In the genomic region with DNA sequence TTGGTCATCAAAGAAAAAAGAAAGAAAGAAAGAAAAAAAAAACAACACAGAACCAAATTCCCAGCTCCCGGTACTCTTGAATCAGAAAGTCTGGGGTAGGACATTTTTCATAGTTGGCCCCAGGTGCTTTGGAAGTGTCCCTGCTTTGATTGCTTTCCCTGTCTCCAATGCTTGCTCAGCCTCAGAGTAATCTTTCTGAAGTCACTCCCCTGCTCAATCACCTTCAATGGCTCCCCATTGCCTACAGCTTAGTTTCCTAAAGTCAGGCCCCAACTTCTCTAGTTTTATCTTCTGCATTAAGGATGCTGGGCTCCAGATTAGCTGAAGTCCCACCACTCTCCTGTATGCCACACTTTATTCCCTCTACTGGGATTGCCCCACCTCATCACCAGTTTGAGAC, we compare ENCODE assay signal across 2 cellular contexts.
TF ChIP-seq lines count a peak whose summit lies in the region.

No MANE protein-coding gene starts in this region.

TF ChIP-seq in A549, 52 proteins besides CTCF, POLR2A, EP300 and RAD21:
- TF ChIP-seq SREBF2 (IDR thresholded peaks at IDR 0.05) (no peak), ZFP36 (IDR thresholded peaks at IDR 0.05; ENCODE audit: borderline replicate concordance, partially characterized antibody) (peak; percentile 82)

TF ChIP-seq in K562, 482 proteins besides CTCF, POLR2A, EP300 and RAD21:
- TF ChIP-seq ZNF174 (CRISPR knock-in tag; IDR thresholded peaks at IDR 0.05) (no peak), CBX5 (IDR thresholded peaks at IDR 0.05; ENCODE audit: borderline replicate concordance, low read depth) (no peak), MTA1 (IDR thresholded peaks at IDR 0.05; ENCODE audit: borderline replicate concordance) (no peak), KDM1A (IDR thresholded peaks at IDR 0.05) (peak; percentile 48 to 55; a peak in 3 of 4 replicates), FIP1L1 (IDR thresholded peaks at IDR 0.05; ENCODE audit: low read depth, low read length, poor library complexity, severe bottlenecking) (no peak), GTF2F1 (IDR thresholded peaks at IDR 0.05; ENCODE audit: low read depth, low read length) (no peak), ZFP36 (IDR thresholded peaks at IDR 0.05; ENCODE audit: low read depth, low read length, partially characterized antibody) (peak; percentile 77), SMARCC2 (IDR thresholded peaks at IDR 0.05; ENCODE audit: low read depth) (no peak), TBP (optimal IDR thresholded peaks at IDR 0.05; ENCODE audit: low read depth, low read length) (no peak), ZNF75A (CRISPR knock-in tag; IDR thresholded peaks at IDR 0.05) (no peak), ZNF224 (CRISPR knock-in tag; IDR thresholded peaks at IDR 0.05) (no peak), EP400 (IDR thresholded peaks at IDR 0.05) (no peak), SMAD4 (CRISPR knock-in tag; conservative IDR thresholded peaks at IDR 0.05) (no peak), TAF15 (IDR thresholded peaks at IDR 0.05; ENCODE audit: low read depth, low read length) (no peak), SIN3A (IDR thresholded peaks at IDR 0.05; ENCODE audit: borderline replicate concordance in 2 of 2, control insufficient read depth in 1 of 2, low read depth in 2 of 2, low read length in 2 of 2) (no peak), POLR2B (IDR thresholded peaks at IDR 0.05; ENCODE audit: low read depth, partially characterized antibody) (no peak), ZNF134 (CRISPR knock-in tag; conservative IDR thresholded peaks at IDR 0.05) (no peak), HNRNPH1 (optimal IDR thresholded peaks at IDR 0.05; ENCODE audit: low read depth, low read length) (no peak), CCAR2 (IDR thresholded peaks at IDR 0.05; ENCODE audit: low read depth, low read length) (no peak), SREBF2 (CRISPR knock-in tag; IDR thresholded peaks at IDR 0.05) (no peak), SMARCA5 (IDR thresholded peaks at IDR 0.05) (peak; percentile 58; the same call in 1 of the 2 replicates), GATA2 (CRISPR knock-in tag; IDR thresholded peaks at IDR 0.05) (no peak), POLR3A (IDR thresholded peaks at IDR 0.05; ENCODE audit: borderline replicate concordance, extremely low read depth, insufficient read depth, insufficient read length) (no peak), TAF1 (IDR thresholded peaks at IDR 0.05; ENCODE audit: control insufficient read depth, extremely low read depth, insufficient read depth, low read length, severe bottlenecking) (no peak), RCOR1 (IDR thresholded peaks at IDR 0.05; ENCODE audit: borderline replicate concordance in 1 of 2, low read depth in 2 of 2, low read length in 2 of 2) (0 out of 4 replicates have a peak, but pooled peaks of 1 of the 2 experiments have one; percentile 8), DMBX1 (CRISPR knock-in tag; IDR thresholded peaks at IDR 0.05; ENCODE audit: borderline replicate concordance) (no peak), JUNB (CRISPR knock-in tag; conservative IDR thresholded peaks at IDR 0.05) (no peak), L3MBTL2 (IDR thresholded peaks at IDR 0.05) (no peak), BCOR (IDR thresholded peaks at IDR 0.05) (peak; percentile 77), SRF (CRISPR knock-in tag; IDR thresholded peaks at IDR 0.05) (no peak), NFIC (IDR thresholded peaks at IDR 0.05) (no peak), TEAD2 (tag; IDR thresholded peaks at IDR 0.05) (no peak), RBM25 (IDR thresholded peaks at IDR 0.05; ENCODE audit: low read depth, low read length, severe bottlenecking) (peak; percentile 85), ELF1 (tag; IDR thresholded peaks at IDR 0.05) (no peak), HDAC2 (IDR thresholded peaks at IDR 0.05) (no peak)
- TF ChIP-seq, protein P1, sequence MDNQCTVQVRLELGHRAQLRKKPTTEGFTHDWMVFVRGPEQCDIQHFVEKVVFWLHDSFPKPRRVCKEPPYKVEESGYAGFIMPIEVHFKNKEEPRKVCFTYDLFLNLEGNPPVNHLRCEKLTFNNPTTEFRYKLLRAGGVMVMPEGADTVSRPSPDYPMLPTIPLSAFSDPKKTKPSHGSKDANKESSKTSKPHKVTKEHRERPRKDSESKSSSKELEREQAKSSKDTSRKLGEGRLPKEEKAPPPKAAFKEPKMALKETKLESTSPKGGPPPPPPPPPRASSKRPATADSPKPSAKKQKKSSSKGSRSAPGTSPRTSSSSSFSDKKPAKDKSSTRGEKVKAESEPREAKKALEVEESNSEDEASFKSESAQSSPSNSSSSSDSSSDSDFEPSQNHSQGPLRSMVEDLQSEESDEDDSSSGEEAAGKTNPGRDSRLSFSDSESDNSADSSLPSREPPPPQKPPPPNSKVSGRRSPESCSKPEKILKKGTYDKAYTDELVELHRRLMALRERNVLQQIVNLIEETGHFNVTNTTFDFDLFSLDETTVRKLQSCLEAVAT (IDR thresholded peaks at IDR 0.05) = no peak
- TF ChIP-seq, protein P2, sequence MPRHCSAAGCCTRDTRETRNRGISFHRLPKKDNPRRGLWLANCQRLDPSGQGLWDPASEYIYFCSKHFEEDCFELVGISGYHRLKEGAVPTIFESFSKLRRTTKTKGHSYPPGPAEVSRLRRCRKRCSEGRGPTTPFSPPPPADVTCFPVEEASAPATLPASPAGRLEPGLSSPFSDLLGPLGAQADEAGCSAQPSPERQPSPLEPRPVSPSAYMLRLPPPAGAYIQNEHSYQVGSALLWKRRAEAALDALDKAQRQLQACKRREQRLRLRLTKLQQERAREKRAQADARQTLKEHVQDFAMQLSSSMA (CRISPR knock-in tag; IDR thresholded peaks at IDR 0.05) = no peak
- TF ChIP-seq, protein P3, sequence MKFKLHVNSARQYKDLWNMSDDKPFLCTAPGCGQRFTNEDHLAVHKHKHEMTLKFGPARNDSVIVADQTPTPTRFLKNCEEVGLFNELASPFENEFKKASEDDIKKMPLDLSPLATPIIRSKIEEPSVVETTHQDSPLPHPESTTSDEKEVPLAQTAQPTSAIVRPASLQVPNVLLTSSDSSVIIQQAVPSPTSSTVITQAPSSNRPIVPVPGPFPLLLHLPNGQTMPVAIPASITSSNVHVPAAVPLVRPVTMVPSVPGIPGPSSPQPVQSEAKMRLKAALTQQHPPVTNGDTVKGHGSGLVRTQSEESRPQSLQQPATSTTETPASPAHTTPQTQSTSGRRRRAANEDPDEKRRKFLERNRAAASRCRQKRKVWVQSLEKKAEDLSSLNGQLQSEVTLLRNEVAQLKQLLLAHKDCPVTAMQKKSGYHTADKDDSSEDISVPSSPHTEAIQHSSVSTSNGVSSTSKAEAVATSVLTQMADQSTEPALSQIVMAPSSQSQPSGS (CRISPR knock-in tag; IDR thresholded peaks at IDR 0.05) = no peak
- TF ChIP-seq, protein P4, sequence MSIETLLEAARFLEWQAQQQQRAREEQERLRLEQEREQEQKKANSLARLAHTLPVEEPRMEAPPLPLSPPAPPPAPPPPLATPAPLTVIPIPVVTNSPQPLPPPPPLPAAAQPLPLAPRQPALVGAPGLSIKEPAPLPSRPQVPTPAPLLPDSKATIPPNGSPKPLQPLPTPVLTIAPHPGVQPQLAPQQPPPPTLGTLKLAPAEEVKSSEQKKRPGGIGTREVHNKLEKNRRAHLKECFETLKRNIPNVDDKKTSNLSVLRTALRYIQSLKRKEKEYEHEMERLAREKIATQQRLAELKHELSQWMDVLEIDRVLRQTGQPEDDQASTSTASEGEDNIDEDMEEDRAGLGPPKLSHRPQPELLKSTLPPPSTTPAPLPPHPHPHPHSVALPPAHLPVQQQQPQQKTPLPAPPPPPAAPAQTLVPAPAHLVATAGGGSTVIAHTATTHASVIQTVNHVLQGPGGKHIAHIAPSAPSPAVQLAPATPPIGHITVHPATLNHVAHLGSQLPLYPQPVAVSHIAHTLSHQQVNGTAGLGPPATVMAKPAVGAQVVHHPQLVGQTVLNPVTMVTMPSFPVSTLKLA (conservative IDR thresholded peaks at IDR 0.05) = no peak
- TF ChIP-seq, protein P5, sequence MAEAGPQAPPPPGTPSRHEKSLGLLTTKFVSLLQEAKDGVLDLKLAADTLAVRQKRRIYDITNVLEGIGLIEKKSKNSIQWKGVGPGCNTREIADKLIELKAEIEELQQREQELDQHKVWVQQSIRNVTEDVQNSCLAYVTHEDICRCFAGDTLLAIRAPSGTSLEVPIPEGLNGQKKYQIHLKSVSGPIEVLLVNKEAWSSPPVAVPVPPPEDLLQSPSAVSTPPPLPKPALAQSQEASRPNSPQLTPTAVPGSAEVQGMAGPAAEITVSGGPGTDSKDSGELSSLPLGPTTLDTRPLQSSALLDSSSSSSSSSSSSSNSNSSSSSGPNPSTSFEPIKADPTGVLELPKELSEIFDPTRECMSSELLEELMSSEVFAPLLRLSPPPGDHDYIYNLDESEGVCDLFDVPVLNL (CRISPR knock-in tag; IDR thresholded peaks at IDR 0.05; ENCODE audit: low read depth) = no peak
- TF ChIP-seq, protein P6, sequence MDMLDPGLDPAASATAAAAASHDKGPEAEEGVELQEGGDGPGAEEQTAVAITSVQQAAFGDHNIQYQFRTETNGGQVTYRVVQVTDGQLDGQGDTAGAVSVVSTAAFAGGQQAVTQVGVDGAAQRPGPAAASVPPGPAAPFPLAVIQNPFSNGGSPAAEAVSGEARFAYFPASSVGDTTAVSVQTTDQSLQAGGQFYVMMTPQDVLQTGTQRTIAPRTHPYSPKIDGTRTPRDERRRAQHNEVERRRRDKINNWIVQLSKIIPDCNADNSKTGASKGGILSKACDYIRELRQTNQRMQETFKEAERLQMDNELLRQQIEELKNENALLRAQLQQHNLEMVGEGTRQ (CRISPR knock-in tag; IDR thresholded peaks at IDR 0.05) = no peak
- TF ChIP-seq, protein P7, sequence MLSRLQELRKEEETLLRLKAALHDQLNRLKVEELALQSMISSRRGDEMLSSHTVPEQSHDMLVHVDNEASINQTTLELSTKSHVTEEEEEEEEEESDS (CRISPR knock-in tag; IDR thresholded peaks at IDR 0.05) = no peak
- TF ChIP-seq, protein P8, sequence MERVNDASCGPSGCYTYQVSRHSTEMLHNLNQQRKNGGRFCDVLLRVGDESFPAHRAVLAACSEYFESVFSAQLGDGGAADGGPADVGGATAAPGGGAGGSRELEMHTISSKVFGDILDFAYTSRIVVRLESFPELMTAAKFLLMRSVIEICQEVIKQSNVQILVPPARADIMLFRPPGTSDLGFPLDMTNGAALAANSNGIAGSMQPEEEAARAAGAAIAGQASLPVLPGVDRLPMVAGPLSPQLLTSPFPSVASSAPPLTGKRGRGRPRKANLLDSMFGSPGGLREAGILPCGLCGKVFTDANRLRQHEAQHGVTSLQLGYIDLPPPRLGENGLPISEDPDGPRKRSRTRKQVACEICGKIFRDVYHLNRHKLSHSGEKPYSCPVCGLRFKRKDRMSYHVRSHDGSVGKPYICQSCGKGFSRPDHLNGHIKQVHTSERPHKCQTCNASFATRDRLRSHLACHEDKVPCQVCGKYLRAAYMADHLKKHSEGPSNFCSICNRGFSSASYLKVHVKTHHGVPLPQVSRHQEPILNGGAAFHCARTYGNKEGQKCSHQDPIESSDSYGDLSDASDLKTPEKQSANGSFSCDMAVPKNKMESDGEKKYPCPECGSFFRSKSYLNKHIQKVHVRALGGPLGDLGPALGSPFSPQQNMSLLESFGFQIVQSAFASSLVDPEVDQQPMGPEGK (CRISPR knock-in tag; IDR thresholded peaks at IDR 0.05; ENCODE audit: borderline replicate concordance) = no peak
